ENCODE assay signal across 21 cellular contexts in genomic region chr14:98433436-98433835, GRCh38.
"Had no signal": no experiment of that assay in that cellular context is flagged by ENCODE, and none has a peak within 500 bp of the region (broad histone marks: within the 10 kb centered on the region; RNA-seq: fewer than 3 reads in every experiment).

No MANE protein-coding gene starts in this region.

- H3K4me1 ChIP-seq: esophagus squamous epithelium, gastrocnemius medialis, left ventricle myocardium inferior, sigmoid colon, upper lobe of right lung had no signal

- H3K9ac ChIP-seq: SK-N-SH had no signal

- H3K9me3 Mint-ChIP-seq: natural killer cell had no signal

- H3K4me3 ChIP-seq: coronary artery, esophagus squamous epithelium, gastrocnemius medialis, left ventricle myocardium inferior, sigmoid colon, smooth muscle cell, upper lobe of right lung had no signal

- H3K36me3 Mint-ChIP-seq: natural killer cell had no signal

- H3K27ac Mint-ChIP-seq: activated naive CD8-positive, alpha-beta T cell treated with anti-CD3 and anti-CD28 coated beads, Interleukin-2, amount 50 U/mL, for 24 hours; mesothelial cell of epicardium; natural killer cell had no signal

- H3K36me3 ChIP-seq: esophagus squamous epithelium, gastrocnemius medialis, left ventricle myocardium inferior, sigmoid colon, upper lobe of right lung, WERI-Rb-1 had no signal

- DNase-seq: activated CD4-positive, alpha-beta T cell treated with anti-CD3 and anti-CD28 coated beads, Interleukin-2, amount 50 U/mL, for 4 hours; activated CD4-positive, CD25-positive, alpha-beta regulatory T cell treated with anti-CD3 and anti-CD28 coated beads, Interleukin-2, amount 50 U/mL, for 72 hours; activated CD8-positive, alpha-beta memory T cell treated with anti-CD3 and anti-CD28 coated beads, Interleukin-2, amount 50 U/mL, for 4 hours; activated gamma-delta T cell treated with Interleukin-2 at 50 U/mL for 16 hours; activated naive CD8-positive, alpha-beta T cell treated with anti-CD3 and anti-CD28 coated beads, Interleukin-2, amount 50 U/mL, for 24 hours; cerebellar nuclear complex; esophagus squamous epithelium; gastrocnemius medialis; hypothalamus; left ventricle myocardium inferior; mammary epithelial cell; natural killer cell; sigmoid colon; SK-N-SH; stimulated activated CD4-positive, alpha-beta T cell treated with anti-CD3 and anti-CD28 coated beads, Interleukin-4, amount 100 ng/mL, for 1 hour; stimulated activated naive CD8-positive, alpha-beta T cell treated with anti-CD3 and anti-CD28 coated beads, Interleukin-15, Interleukin-2, amounts not matched to agents 100 U/mL and 50 U/mL, for 24 hours; upper lobe of right lung; WERI-Rb-1 had no signal

- H3K27me3 ChIP-seq: esophagus squamous epithelium, sigmoid colon, upper lobe of right lung had no signal

- H3K4me1 Mint-ChIP-seq: mesothelial cell of epicardium, natural killer cell had no signal

- H3K9me3 ChIP-seq: esophagus squamous epithelium, gastrocnemius medialis, SK-N-SH, upper lobe of right lung had no signal

- H3K4me3 Mint-ChIP-seq: activated naive CD8-positive, alpha-beta T cell treated with anti-CD3 and anti-CD28 coated beads, Interleukin-2, amount 50 U/mL, for 24 hours; mesothelial cell of epicardium; natural killer cell had no signal

- H3K4me2 ChIP-seq: SK-N-SH, smooth muscle cell had no signal

- H3K27ac ChIP-seq: coronary artery, esophagus squamous epithelium, gastrocnemius medialis, left ventricle myocardium inferior, sigmoid colon, upper lobe of right lung, WERI-Rb-1 had no signal

- H3K27me3 Mint-ChIP-seq: activated naive CD8-positive, alpha-beta T cell treated with anti-CD3 and anti-CD28 coated beads, Interleukin-2, amount 50 U/mL, for 24 hours had no signal

- ATAC-seq: activated naive CD8-positive, alpha-beta T cell treated with anti-CD3 and anti-CD28 coated beads, Interleukin-2, amount 50 U/mL, for 24 hours; gastrocnemius medialis; natural killer cell; stimulated activated naive CD8-positive, alpha-beta T cell treated with anti-CD3 and anti-CD28 coated beads, Interleukin-15, Interleukin-2, amounts not matched to agents 100 U/mL and 50 U/mL, for 24 hours; upper lobe of right lung had no signal
